20 cellular contexts compared by ENCODE assay signal in the genomic region with DNA sequence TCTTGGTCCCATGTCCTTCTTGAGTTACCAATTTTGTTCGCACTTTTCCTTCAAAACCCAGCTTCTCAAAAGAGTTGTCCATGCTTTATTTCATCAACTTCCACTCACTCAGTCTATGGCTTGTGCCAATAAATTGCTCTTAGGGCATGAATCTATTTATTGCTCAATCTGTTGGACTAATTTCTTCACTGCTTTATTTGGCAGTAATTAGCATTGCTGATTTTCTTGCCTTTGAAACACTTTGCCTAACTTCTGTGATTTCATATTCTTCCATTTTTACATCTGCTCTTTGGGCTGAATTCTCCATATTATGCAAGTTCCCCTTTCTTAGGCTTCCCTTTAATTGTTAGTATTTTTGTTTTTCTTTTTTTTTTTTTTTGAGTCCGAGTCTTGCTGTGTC. TPM values are rescaled to one million over a fixed set of nuclear protein-coding genes. Genes with fewer than 3 reads are reported as not detected.
DNase-seq lines count a peak whose midpoint lies in the region; TF ChIP-seq lines count a peak whose summit lies in the region.
"Had no signal": no experiment of that assay in that cellular context is flagged by ENCODE, and none has a peak within 500 bp of the region (broad histone marks: within the 10 kb centered on the region; RNA-seq: fewer than 3 reads in every experiment).

No MANE protein-coding gene starts in this region.

- H3K4me3 ChIP-seq in neutrophil (ENCODE audit: low read depth in 1 of 2, low read length in 1 of 2) (no peak overlapping the region), SK-N-SH (ENCODE audit: low read depth in 2 of 2, low read length in 1 of 2) (no peak overlapping the region)
- H3K4me3 ChIP-seq: HAP-1, PC-9, suprapubic skin had no signal

- no peak for TF ChIP-seq RAD21 in SK-N-SH (IDR thresholded peaks at IDR 0.05; ENCODE audit: low read length)

- H3K36me3 ChIP-seq in neutrophil (peaks cover 48% of the 10 kb centered on the region), SK-N-SH (replicated peaks in 1 of 2; ENCODE audit: control insufficient read depth in 1 of 2, insufficient read depth in 2 of 2, low read length in 1 of 2) (peaks cover 84 to 99% of the 10 kb centered on the region in 2 experiments)

- TF ChIP-seq EP300 in SK-N-SH (IDR thresholded peaks at IDR 0.05; ENCODE audit: borderline replicate concordance in 1 of 2, low read depth in 1 of 2, low read length in 1 of 2): no peak

- peak; percentile 19 to 33 for DNase-seq in AML-193 (lab: John Stamatoyannopoulos, UW)
- DNase-seq in NOMO-1 (lab: John Stamatoyannopoulos, UW; ENCODE audit: unreplicated experiment in 2 of 2): peak; percentile 29 to 43
- peak; percentile 77 for DNase-seq in fibroblast of gingiva (ENCODE audit: low read depth)
- DNase-seq in SK-N-DZ (ENCODE audit: low spot score): no peak
- no peak for DNase-seq in SK-N-SH
- DNase-seq in HuH-7.5 (ENCODE audit: low spot score): no peak
- DNase-seq: activated CD4-positive, CD25-positive, alpha-beta regulatory T cell treated with anti-CD3 and anti-CD28 coated beads, Interleukin-2, amount 50 U/mL, for 72 hours; brain microvascular endothelial cell; effector CD8-positive, alpha-beta T cell; erythroblast; foreskin keratinocyte; NCI-H446; PC-9; SHP77 treated with DMSO at 0.1 percent for 48 hours; stimulated activated CD4-positive, alpha-beta T cell treated with anti-CD3 and anti-CD28 coated beads, Interleukin-2, amount 100 ng/mL, for 48 hours; T-cell had no signal

- H3K79me2 ChIP-seq in SK-N-SH (ENCODE audit: insufficient read depth): peaks cover 42% of the 10 kb centered on the region

- H3K4me1 ChIP-seq in neutrophil (ENCODE audit: control insufficient read depth in 1 of 2, insufficient read depth in 1 of 2, low read depth in 1 of 2, low read length in 1 of 2) (peaks cover 19 to 20% of the 10 kb centered on the region in 2 experiments), SK-N-SH (ENCODE audit: control insufficient read depth in 1 of 2, insufficient read depth in 2 of 2, low read depth in 1 of 2, low read length in 1 of 2) (no peaks in the 10 kb centered on the region)
- H3K4me1 ChIP-seq: foreskin keratinocyte, suprapubic skin had no signal

- H4K20me1 ChIP-seq in SK-N-SH (ENCODE audit: insufficient read depth): no peaks in the 10 kb centered on the region

- 100% methylated on average over 2 of the region's 2 CpGs for WGBS in SK-N-SH (ENCODE audit: low lambda C conversion rate)

- CTCF ChIA-PET in SK-N-SH (lab: Yijun Ruan, JAX): no interaction called here

- H3K9me2 ChIP-seq in SK-N-SH: no peaks in the 10 kb centered on the region

- H3K27me3 ChIP-seq in neutrophil: no peaks in the 10 kb centered on the region
- H3K27me3 ChIP-seq in SK-N-SH (ENCODE audit: insufficient read depth): no peaks in the 10 kb centered on the region
- H3K27me3 ChIP-seq: brain microvascular endothelial cell, foreskin keratinocyte, suprapubic skin had no signal

- no peak for TF ChIP-seq CTCF in neutrophil (IDR thresholded peaks at IDR 0.05)
- no peak for TF ChIP-seq CTCF in SK-N-SH (IDR thresholded peaks at IDR 0.05)

- no peak overlapping the region for H2AFZ ChIP-seq in SK-N-SH (ENCODE audit: low read depth)
- H2AFZ ChIP-seq: PC-9 had no signal

- POLR2A ChIA-PET in SK-N-SH (lab: Yijun Ruan, JAX): no interaction called here

- peaks cover 18% of the 10 kb centered on the region for H3F3A ChIP-seq in SK-N-SH (replicated peaks; ENCODE audit: insufficient read depth)

- H3K4me2 ChIP-seq in SK-N-SH: no peak overlapping the region
- H3K4me2 ChIP-seq: PC-9 had no signal

- H3K27ac ChIP-seq in neutrophil: peak overlapping the region; percentile 83
- no peak overlapping the region for H3K27ac ChIP-seq in SK-N-SH (ENCODE audit: low read depth in 2 of 2, low read length in 1 of 2)
- H3K27ac ChIP-seq: brain microvascular endothelial cell, C4-2B, foreskin keratinocyte, PC-9, suprapubic skin had no signal

- no peak overlapping the region for H3K9ac ChIP-seq in SK-N-SH

- H3K9me3 ChIP-seq in neutrophil: no peaks in the 10 kb centered on the region
- H3K9me3 ChIP-seq in SK-N-SH: no peaks in the 10 kb centered on the region
- H3K9me3 ChIP-seq: HAP-1, suprapubic skin had no signal

TF ChIP-seq in SK-N-SH, 30 proteins besides CTCF, POLR2A, EP300 and RAD21:
- TF ChIP-seq REST (IDR thresholded peaks at IDR 0.05; ENCODE audit: low read depth, low read length) (no peak), CHD2 (IDR thresholded peaks at IDR 0.05; ENCODE audit: low read length, partially characterized antibody) (no peak), GABPA (IDR thresholded peaks at IDR 0.05; ENCODE audit: low read depth) (no peak), POLR2AphosphoS5 (IDR thresholded peaks at IDR 0.05; ENCODE audit: low read depth, low read length) (no peak), FOXJ3 (CRISPR knock-in tag; IDR thresholded peaks at IDR 0.05) (no peak), GATA2 (CRISPR knock-in tag; IDR thresholded peaks at IDR 0.05) (no peak), EZH2phosphoT487 (IDR thresholded peaks at IDR 0.05; ENCODE audit: borderline replicate concordance, low read depth) (no peak), ELF1 (IDR thresholded peaks at IDR 0.05) (no peak), SMC3 (IDR thresholded peaks at IDR 0.05; ENCODE audit: low read depth, low read length) (no peak), SIN3A (IDR thresholded peaks at IDR 0.05; ENCODE audit: borderline replicate concordance, low read depth, low read length) (no peak), RXRA (IDR thresholded peaks at IDR 0.05; ENCODE audit: borderline replicate concordance, low read depth) (no peak)
TF ChIP-seq in SK-N-SH: peak in this region for 0.

RNA-seq across cellular contexts. Expression of gene DLD, which starts 16.8 kb away (rescaled TPM):
- 154 and 299 TPM in 2 replicates for polyA plus RNA-seq in SK-N-DZ (2014; cell fraction: cytosol; rRNA removed)
- polyA plus RNA-seq in SK-N-DZ (2014; cell fraction: nucleus; rRNA removed): 118 and 125 TPM in 2 replicates
- polyA plus RNA-seq in SK-N-SH (2012; rRNA removed): 140 and 197 TPM in 2 replicates
- 221 and 225 TPM in 2 replicates for polyA plus RNA-seq in SK-N-SH (2012; cell fraction: cytosol; rRNA removed)
- polyA plus RNA-seq in SK-N-SH (2012; cell fraction: nucleus; rRNA removed): 81.0 and 164 TPM in 2 replicates

Comparison
In these comparisons a context has a peak if more than half of its experiments do, and no peak if none do; other contexts are left out.
1. DNase-seq: peak in AML-193 (2 of 2), NOMO-1 (2 of 2) and fibroblast of gingiva (single experiment); none in SK-N-DZ (single experiment), SK-N-SH (single experiment) and HuH-7.5 (single experiment).